Comparison of ENCODE assay signal across 1 cellular context in genomic region chr6:8556370-8557018, GRCh38.
A peak's percentile ranks its signal among the peaks of the same experiment; 100 is the strongest.
TF ChIP-seq lines count a peak whose summit lies in the region.

No MANE protein-coding gene starts in this region.

TF ChIP-seq in HEK293, 187 proteins besides CTCF, POLR2A, EP300 and RAD21 (continued from another document):
- TF ChIP-seq, protein P1, sequence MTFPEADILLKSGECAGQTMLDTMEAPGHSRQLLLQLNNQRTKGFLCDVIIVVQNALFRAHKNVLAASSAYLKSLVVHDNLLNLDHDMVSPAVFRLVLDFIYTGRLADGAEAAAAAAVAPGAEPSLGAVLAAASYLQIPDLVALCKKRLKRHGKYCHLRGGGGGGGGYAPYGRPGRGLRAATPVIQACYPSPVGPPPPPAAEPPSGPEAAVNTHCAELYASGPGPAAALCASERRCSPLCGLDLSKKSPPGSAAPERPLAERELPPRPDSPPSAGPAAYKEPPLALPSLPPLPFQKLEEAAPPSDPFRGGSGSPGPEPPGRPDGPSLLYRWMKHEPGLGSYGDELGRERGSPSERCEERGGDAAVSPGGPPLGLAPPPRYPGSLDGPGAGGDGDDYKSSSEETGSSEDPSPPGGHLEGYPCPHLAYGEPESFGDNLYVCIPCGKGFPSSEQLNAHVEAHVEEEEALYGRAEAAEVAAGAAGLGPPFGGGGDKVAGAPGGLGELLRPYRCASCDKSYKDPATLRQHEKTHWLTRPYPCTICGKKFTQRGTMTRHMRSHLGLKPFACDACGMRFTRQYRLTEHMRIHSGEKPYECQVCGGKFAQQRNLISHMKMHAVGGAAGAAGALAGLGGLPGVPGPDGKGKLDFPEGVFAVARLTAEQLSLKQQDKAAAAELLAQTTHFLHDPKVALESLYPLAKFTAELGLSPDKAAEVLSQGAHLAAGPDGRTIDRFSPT (tag by site-specific recombination; IDR thresholded peaks at IDR 0.05): peak; percentile 86
- TF ChIP-seq KLF10 (tag by site-specific recombination; IDR thresholded peaks at IDR 0.05) (0 out of 2 replicates have a peak, but pooled peaks have one; percentile 40), ZNF391 (tag by site-specific recombination; IDR thresholded peaks at IDR 0.05; ENCODE audit: borderline replicate concordance, low read depth) (no peak), ZNF707 (tag by site-specific recombination; IDR thresholded peaks at IDR 0.05) (no peak), MZF1 (tag by site-specific recombination; IDR thresholded peaks at IDR 0.05; ENCODE audit: borderline replicate concordance) (no peak), ZSCAN23 (tag by site-specific recombination; IDR thresholded peaks at IDR 0.05) (peak; percentile 57; the same call in 1 of the 2 replicates), ZNF184 (tag by site-specific recombination; IDR thresholded peaks at IDR 0.05) (peak; percentile 61; the same call in 1 of the 2 replicates), ZNF510 (tag by site-specific recombination; IDR thresholded peaks at IDR 0.05; ENCODE audit: insufficient replicate concordance) (no peak), ZNF266 (tag by site-specific recombination; IDR thresholded peaks at IDR 0.05; ENCODE audit: low read depth) (no peak), ELK4 (IDR thresholded peaks at IDR 0.05; ENCODE audit: borderline replicate concordance, low read depth, low read length) (no peak), ZNF549 (tag by site-specific recombination; IDR thresholded peaks at IDR 0.05) (no peak), ZNF324 (tag by site-specific recombination; IDR thresholded peaks at IDR 0.05) (0 out of 2 replicates have a peak, but pooled peaks have one; percentile 25), ZNF341 (tag by site-specific recombination; IDR thresholded peaks at IDR 0.05; ENCODE audit: low read depth) (no peak), FEZF1 (tag by site-specific recombination; IDR thresholded peaks at IDR 0.05) (no peak), SP7 (tag by site-specific recombination; IDR thresholded peaks at IDR 0.05) (peak; percentile 68), ZNF639 (tag by site-specific recombination; IDR thresholded peaks at IDR 0.05) (peak; percentile 63; the same call in 1 of the 2 replicates), ZNF2 (tag by site-specific recombination; IDR thresholded peaks at IDR 0.05) (no peak), ZNF658 (tag by site-specific recombination; IDR thresholded peaks at IDR 0.05) (no peak), ZNF138 (tag by site-specific recombination; IDR thresholded peaks at IDR 0.05; ENCODE audit: borderline replicate concordance) (no peak), ZNF792 (tag by site-specific recombination; IDR thresholded peaks at IDR 0.05) (no peak), GFI1B (tag by site-specific recombination; IDR thresholded peaks at IDR 0.05) (no peak), ZBTB21 (tag by site-specific recombination; IDR thresholded peaks at IDR 0.05) (peak; percentile 74), ZNF23 (tag by site-specific recombination; IDR thresholded peaks at IDR 0.05; ENCODE audit: borderline replicate concordance) (no peak), ZNF843 (tag by site-specific recombination; IDR thresholded peaks at IDR 0.05) (peak; percentile 56; the same call in 1 of the 2 replicates), ZNF580 (tag by site-specific recombination; IDR thresholded peaks at IDR 0.05) (no peak), ZBTB7A (tag by site-specific recombination; IDR thresholded peaks at IDR 0.05; ENCODE audit: low read depth) (no peak), ZNF366 (tag by site-specific recombination; conservative IDR thresholded peaks at IDR 0.05) (peak; percentile 83), IKZF3 (tag by site-specific recombination; IDR thresholded peaks at IDR 0.05) (no peak), SP2 (tag by site-specific recombination; IDR thresholded peaks at IDR 0.05) (no peak), ZNF362 (tag by site-specific recombination; IDR thresholded peaks at IDR 0.05) (peak; percentile 64), ZNF518A (tag by site-specific recombination; conservative IDR thresholded peaks at IDR 0.05; ENCODE audit: low read depth) (0 out of 2 replicates have a peak, but pooled peaks have one; percentile 33), ZNF776 (tag by site-specific recombination; IDR thresholded peaks at IDR 0.05; ENCODE audit: borderline replicate concordance) (no peak)
- TF ChIP-seq, protein P2, sequence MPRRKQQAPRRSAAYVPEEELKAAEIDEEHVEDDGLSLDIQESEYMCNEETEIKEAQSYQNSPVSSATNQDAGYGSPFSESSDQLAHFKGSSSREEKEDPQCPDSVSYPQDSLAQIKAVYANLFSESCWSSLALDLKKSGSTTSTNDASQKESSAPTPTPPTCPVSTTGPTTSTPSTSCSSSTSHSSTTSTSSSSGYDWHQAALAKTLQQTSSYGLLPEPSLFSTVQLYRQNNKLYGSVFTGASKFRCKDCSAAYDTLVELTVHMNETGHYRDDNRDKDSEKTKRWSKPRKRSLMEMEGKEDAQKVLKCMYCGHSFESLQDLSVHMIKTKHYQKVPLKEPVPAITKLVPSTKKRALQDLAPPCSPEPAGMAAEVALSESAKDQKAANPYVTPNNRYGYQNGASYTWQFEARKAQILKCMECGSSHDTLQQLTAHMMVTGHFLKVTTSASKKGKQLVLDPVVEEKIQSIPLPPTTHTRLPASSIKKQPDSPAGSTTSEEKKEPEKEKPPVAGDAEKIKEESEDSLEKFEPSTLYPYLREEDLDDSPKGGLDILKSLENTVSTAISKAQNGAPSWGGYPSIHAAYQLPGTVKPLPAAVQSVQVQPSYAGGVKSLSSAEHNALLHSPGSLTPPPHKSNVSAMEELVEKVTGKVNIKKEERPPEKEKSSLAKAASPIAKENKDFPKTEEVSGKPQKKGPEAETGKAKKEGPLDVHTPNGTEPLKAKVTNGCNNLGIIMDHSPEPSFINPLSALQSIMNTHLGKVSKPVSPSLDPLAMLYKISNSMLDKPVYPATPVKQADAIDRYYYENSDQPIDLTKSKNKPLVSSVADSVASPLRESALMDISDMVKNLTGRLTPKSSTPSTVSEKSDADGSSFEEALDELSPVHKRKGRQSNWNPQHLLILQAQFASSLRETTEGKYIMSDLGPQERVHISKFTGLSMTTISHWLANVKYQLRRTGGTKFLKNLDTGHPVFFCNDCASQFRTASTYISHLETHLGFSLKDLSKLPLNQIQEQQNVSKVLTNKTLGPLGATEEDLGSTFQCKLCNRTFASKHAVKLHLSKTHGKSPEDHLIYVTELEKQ (tag by site-specific recombination; IDR thresholded peaks at IDR 0.05; ENCODE audit: borderline replicate concordance): no peak
- TF ChIP-seq, protein P3, sequence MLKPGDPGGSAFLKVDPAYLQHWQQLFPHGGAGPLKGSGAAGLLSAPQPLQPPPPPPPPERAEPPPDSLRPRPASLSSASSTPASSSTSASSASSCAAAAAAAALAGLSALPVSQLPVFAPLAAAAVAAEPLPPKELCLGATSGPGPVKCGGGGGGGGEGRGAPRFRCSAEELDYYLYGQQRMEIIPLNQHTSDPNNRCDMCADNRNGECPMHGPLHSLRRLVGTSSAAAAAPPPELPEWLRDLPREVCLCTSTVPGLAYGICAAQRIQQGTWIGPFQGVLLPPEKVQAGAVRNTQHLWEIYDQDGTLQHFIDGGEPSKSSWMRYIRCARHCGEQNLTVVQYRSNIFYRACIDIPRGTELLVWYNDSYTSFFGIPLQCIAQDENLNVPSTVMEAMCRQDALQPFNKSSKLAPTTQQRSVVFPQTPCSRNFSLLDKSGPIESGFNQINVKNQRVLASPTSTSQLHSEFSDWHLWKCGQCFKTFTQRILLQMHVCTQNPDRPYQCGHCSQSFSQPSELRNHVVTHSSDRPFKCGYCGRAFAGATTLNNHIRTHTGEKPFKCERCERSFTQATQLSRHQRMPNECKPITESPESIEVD (tag by site-specific recombination; IDR thresholded peaks at IDR 0.05): peak; percentile 46; the same call in 1 of the 2 replicates
- TF ChIP-seq, protein P4, sequence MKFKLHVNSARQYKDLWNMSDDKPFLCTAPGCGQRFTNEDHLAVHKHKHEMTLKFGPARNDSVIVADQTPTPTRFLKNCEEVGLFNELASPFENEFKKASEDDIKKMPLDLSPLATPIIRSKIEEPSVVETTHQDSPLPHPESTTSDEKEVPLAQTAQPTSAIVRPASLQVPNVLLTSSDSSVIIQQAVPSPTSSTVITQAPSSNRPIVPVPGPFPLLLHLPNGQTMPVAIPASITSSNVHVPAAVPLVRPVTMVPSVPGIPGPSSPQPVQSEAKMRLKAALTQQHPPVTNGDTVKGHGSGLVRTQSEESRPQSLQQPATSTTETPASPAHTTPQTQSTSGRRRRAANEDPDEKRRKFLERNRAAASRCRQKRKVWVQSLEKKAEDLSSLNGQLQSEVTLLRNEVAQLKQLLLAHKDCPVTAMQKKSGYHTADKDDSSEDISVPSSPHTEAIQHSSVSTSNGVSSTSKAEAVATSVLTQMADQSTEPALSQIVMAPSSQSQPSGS (tag by site-specific recombination; IDR thresholded peaks at IDR 0.05; ENCODE audit: low read depth): peak; percentile 58; the same call in 1 of the 2 replicates
TF ChIP-seq in HEK293: peak in this region for 22.
